ENCODE assay signal across 22 cellular contexts in the genomic region with DNA sequence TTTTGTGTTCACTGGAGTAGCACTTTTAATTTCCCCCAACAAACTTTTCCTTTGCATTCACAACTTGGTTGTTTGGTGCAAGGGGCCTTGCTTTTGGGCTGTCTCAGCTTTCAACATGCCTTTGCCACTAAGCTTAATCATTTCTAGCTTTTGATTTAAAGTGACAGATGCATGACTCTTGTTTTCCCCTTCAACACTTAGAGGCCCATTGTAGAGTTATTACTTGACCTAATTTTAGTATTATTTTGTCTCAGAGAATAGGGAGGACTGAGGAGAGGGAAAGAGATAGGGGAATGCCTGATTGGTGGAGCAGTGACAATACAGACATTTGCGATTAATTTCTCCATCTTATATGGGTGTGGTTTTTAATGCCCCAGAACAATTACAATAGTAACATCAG.
"Had no signal": no experiment of that assay in that cellular context is flagged by ENCODE, and none has a peak within 500 bp of the region (broad histone marks: within the 10 kb centered on the region; RNA-seq: fewer than 3 reads in every experiment).

No MANE protein-coding gene starts in this region.

- H3K4me1 Mint-ChIP-seq: stimulated activated naive B cell treated with anti-CD40 and anti-IgM and Interleukin-4, amounts not matched to agents 10 μg/mL and 1 μg/mL and 100 μg/mL, for 72 hours had no signal

- DNase-seq: cortex of kidney; dorsolateral prefrontal cortex; effector CD8-positive, alpha-beta T cell; heart left ventricle; hippocampal formation; left colon; left ventricle myocardium superior; mesenchymal stem cell; midbrain; nucleus accumbens; pancreas; right lobe of liver; spleen; stimulated activated CD4-positive, alpha-beta T cell treated with anti-CD3 and anti-CD28 coated beads, Interleukin-15, amount 100 ng/mL, for 24 hours; stimulated activated CD4-positive, alpha-beta T cell treated with anti-CD3 and anti-CD28 coated beads, Interleukin-1b, Interleukin-23, amount 100 ng/mL, for 48 hours; stimulated activated CD4-positive, alpha-beta T cell treated with anti-CD3 and anti-CD28 coated beads, Interleukin-4, amount 100 ng/mL, for 24 hours; stimulated activated naive B cell treated with anti-CD40 and anti-IgM and Interleukin-4, amounts not matched to agents 10 μg/mL and 1 μg/mL and 100 μg/mL, for 72 hours; trophoblast cell had no signal

- H3K36me3 Mint-ChIP-seq: natural killer cell treated with Interleukin-12 subunit alpha and Interleukin-12 subunit beta and Interleukin-15 and Interleukin-18, amount 100 ng/mL, for 72 hours; neural progenitor cell; stimulated activated naive B cell treated with anti-CD40 and anti-IgM and Interleukin-4, amounts not matched to agents 10 μg/mL and 1 μg/mL and 100 μg/mL, for 72 hours had no signal

- H3K27ac Mint-ChIP-seq: natural killer cell treated with Interleukin-12 subunit alpha and Interleukin-12 subunit beta and Interleukin-15 and Interleukin-18, amount 100 ng/mL, for 72 hours; neural progenitor cell; progenitor cell of endocrine pancreas; stimulated activated naive B cell treated with anti-CD40 and anti-IgM and Interleukin-4, amounts not matched to agents 10 μg/mL and 1 μg/mL and 100 μg/mL, for 72 hours had no signal

- H3K4me3 ChIP-seq: dorsolateral prefrontal cortex, heart left ventricle, lung, neural progenitor cell, pancreas, right lobe of liver, spleen had no signal

- H3K27me3 Mint-ChIP-seq: natural killer cell treated with Interleukin-12 subunit alpha and Interleukin-12 subunit beta and Interleukin-15 and Interleukin-18, amount 100 ng/mL, for 72 hours; progenitor cell of endocrine pancreas had no signal

- H3K9me3 Mint-ChIP-seq: natural killer cell treated with Interleukin-12 subunit alpha and Interleukin-12 subunit beta and Interleukin-15 and Interleukin-18, amount 100 ng/mL, for 72 hours; neural progenitor cell; stimulated activated naive B cell treated with anti-CD40 and anti-IgM and Interleukin-4, amounts not matched to agents 10 μg/mL and 1 μg/mL and 100 μg/mL, for 72 hours had no signal

- H3K4me3 Mint-ChIP-seq: natural killer cell treated with Interleukin-12 subunit alpha and Interleukin-12 subunit beta and Interleukin-15 and Interleukin-18, amount 100 ng/mL, for 72 hours; neural progenitor cell; stimulated activated naive B cell treated with anti-CD40 and anti-IgM and Interleukin-4, amounts not matched to agents 10 μg/mL and 1 μg/mL and 100 μg/mL, for 72 hours had no signal

- ATAC-seq: heart left ventricle; left colon; left ventricle myocardium superior; natural killer cell treated with Interleukin-12 subunit alpha and Interleukin-12 subunit beta and Interleukin-15 and Interleukin-18, amount 100 ng/mL, for 72 hours; pancreas; right lobe of liver; stimulated activated naive B cell treated with anti-CD40 and anti-IgM and Interleukin-4, amounts not matched to agents 10 μg/mL and 1 μg/mL and 100 μg/mL, for 72 hours had no signal
